ENCODE assay signal across 8 cellular contexts in genomic region chr6:111985202-111985731, GRCh38.
DNase-seq lines count a peak whose midpoint lies in the region; ATAC-seq and TF ChIP-seq lines count a peak whose summit lies in the region.

No MANE protein-coding gene starts in this region.

- H3K9me3 Mint-ChIP-seq in T-helper 2 cell treated with Interferon-gamma antibody and Interleukin-4, amounts not matched to agents 5 μg/mL and 100 μg/mL, for 36 hours: peaks cover 4% of the 10 kb centered on the region

- TF ChIP-seq POLR2A in transverse colon (IDR thresholded peaks at IDR 0.05): no peak

- intact Hi-C loops in mucosa of descending colon (cut with DNase I, micrococcal nuclease) (no loop called here), transverse colon (cut with DNase I; ENCODE audit: low total_unique reads) (no loop called here)

- TF ChIP-seq CTCF in astrocyte of the spinal cord (IDR thresholded peaks at IDR 0.05; ENCODE audit: low read depth, low read length) (no peak), mucosa of descending colon (IDR thresholded peaks at IDR 0.05) (no peak), transverse colon (IDR thresholded peaks at IDR 0.05) (no peak)

- H3K27ac ChIP-seq in transverse colon: no peak overlapping the region

- peak; percentile 31 for ATAC-seq in mucosa of descending colon
- ATAC-seq in HG02840 (IDR thresholded peaks at IDR 0.05; ENCODE audit: low FRiP score, unreplicated experiment): no peak

- no peaks in the 10 kb centered on the region for H3K36me3 ChIP-seq in mucosa of descending colon (ENCODE audit: low read depth)
- no peaks in the 10 kb centered on the region for H3K36me3 ChIP-seq in transverse colon

- no peak overlapping the region for H3K4me3 Mint-ChIP-seq in T-helper 2 cell treated with Interferon-gamma antibody and Interleukin-4, amounts not matched to agents 5 μg/mL and 100 μg/mL, for 36 hours

- H3K4me1 ChIP-seq in mucosa of descending colon (ENCODE audit: low read depth) (no peaks in the 10 kb centered on the region), transverse colon (no peaks in the 10 kb centered on the region)

- H3K27me3 Mint-ChIP-seq in T-helper 2 cell treated with Interferon-gamma antibody and Interleukin-4, amounts not matched to agents 5 μg/mL and 100 μg/mL, for 36 hours (ENCODE audit: low read depth): no peaks in the 10 kb centered on the region

- H3K27me3 ChIP-seq in transverse colon: no peaks in the 10 kb centered on the region

- no peak overlapping the region for H3K4me3 ChIP-seq in astrocyte of the spinal cord (ENCODE audit: low read depth, low read length)
- H3K4me3 ChIP-seq in mucosa of descending colon: no peak overlapping the region
- H3K4me3 ChIP-seq in transverse colon: no peak overlapping the region

- peaks cover 31% of the 10 kb centered on the region for H3K4me1 Mint-ChIP-seq in T-helper 2 cell treated with Interferon-gamma antibody and Interleukin-4, amounts not matched to agents 5 μg/mL and 100 μg/mL, for 36 hours (ENCODE audit: low read depth)

- WGBS in transverse colon (ENCODE audit: low coverage in 1 of 2), 2 donors: 84 to 87% methylated on average over 4 of the region's 4 CpGs

- TF ChIP-seq EP300 in transverse colon (IDR thresholded peaks at IDR 0.05; ENCODE audit: low read depth): no peak

- in situ Hi-C loops in astrocyte of the spinal cord (cut with HindIII; ENCODE audit: low sequenced_read_pairs) (no loop called here), transverse colon (cut with MboI; ENCODE audit: low pct_ligation_motif_present in 1 of 4, low pct_unique_long_range_greater_than_20kb in 1 of 4, low sequenced_read_pairs in 3 of 4) (no loop called here)

- H3K27ac Mint-ChIP-seq in T-helper 2 cell treated with Interferon-gamma antibody and Interleukin-4, amounts not matched to agents 5 μg/mL and 100 μg/mL, for 36 hours: no peak overlapping the region

- peak; percentile 90 for DNase-seq in DMS53 treated with DMSO at 0.1 percent for 48 hours (lab: John Stamatoyannopoulos, UW; ENCODE audit: unreplicated experiment)
- DNase-seq in NCI-H2196 (lab: John Stamatoyannopoulos, UW; ENCODE audit: unreplicated experiment): peak; percentile 75
- DNase-seq in astrocyte of the spinal cord (ENCODE audit: low read depth, low spot score): peak; percentile 93
- no peak for DNase-seq in mucosa of descending colon
- no peak for DNase-seq in germinal center (ENCODE audit: low spot score)
- DNase-seq in T-helper 2 cell treated with Interferon-gamma antibody and Interleukin-4, amounts not matched to agents 5 μg/mL and 100 μg/mL, for 36 hours (ENCODE audit: low spot score): no peak
- DNase-seq in transverse colon: no peak

- H3K36me3 Mint-ChIP-seq in T-helper 2 cell treated with Interferon-gamma antibody and Interleukin-4, amounts not matched to agents 5 μg/mL and 100 μg/mL, for 36 hours (ENCODE audit: low read depth): peaks cover 2% of the 10 kb centered on the region

- no peaks in the 10 kb centered on the region for H3K9me3 ChIP-seq in mucosa of descending colon
- H3K9me3 ChIP-seq in transverse colon: no peaks in the 10 kb centered on the region

Comparison
In these comparisons a context has a peak if more than half of its experiments do, and no peak if none do; other contexts are left out.
1. DNase-seq: peak in DMS53 treated with DMSO at 0.1 percent for 48 hours (single experiment), NCI-H2196 (single experiment) and astrocyte of the spinal cord (single experiment); none in mucosa of descending colon (0 of 3), germinal center (single experiment), T-helper 2 cell treated with Interferon-gamma antibody and Interleukin-4, amounts not matched to agents 5 μg/mL and 100 μg/mL, for 36 hours (single experiment) and transverse colon (single experiment).